ENCODE assay signal across 9 cellular contexts in the genomic region with DNA sequence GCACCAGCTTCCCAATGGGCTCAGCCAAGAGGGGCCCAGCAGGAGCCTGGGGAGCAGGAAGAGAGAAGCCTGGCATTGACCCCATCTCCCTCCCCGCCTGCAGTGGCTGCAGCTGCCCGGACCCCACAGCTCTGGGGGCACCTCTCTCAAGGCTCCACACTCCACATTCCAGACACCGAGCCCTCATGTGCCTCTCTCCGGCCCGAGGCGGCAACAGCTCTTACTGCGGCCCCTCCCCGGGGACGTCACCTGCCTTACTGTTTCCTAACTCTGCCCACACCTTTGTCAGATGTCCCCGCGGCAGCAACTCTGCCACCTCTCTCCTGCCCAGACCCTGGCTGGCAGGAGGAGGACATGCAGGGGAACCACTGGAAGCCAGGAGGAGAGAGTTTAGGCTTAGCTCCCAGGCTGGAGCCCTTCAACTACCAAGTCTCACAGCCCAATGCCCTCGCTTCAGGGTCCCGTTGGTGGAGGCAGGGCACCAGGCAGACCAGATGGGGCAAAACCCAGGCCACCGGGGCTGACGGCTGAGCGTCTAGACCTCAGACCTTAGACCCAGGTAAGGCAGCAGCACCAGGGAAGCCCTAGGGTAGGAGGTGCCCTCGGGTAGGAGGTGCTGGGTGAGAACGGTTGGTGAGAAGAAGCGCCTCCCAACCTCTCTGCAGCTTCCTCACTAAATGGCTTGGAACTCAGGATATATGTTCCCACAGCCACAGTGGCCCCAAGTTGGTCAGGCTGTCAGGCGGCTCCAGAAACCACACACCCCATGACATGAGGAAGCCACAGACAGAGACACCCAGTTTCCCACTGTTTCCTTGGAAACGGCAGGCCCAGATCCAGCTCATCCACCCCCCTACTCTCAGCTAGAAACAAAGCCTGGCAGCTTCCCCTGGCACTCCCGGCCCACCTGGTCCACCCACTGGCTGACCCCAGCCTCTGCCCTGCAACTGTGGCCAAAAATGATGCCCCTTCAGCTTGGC. TPM values are rescaled to one million over a fixed set of nuclear protein-coding genes. Genes with fewer than 3 reads are reported as not detected.
DNase-seq lines count a peak whose midpoint lies in the region; ATAC-seq and TF ChIP-seq lines count a peak whose summit lies in the region.
"Had no signal": no experiment of that assay in that cellular context is flagged by ENCODE, and none has a peak within 500 bp of the region (broad histone marks: within the 10 kb centered on the region; RNA-seq: fewer than 3 reads in every experiment).

No MANE protein-coding gene starts in this region.

- TF ChIP-seq RAD21 in neural cell (conservative IDR thresholded peaks at IDR 0.05): no peak

- H2AFZ ChIP-seq in KMS-11 (ENCODE audit: low read depth) (peak overlapping the region; percentile 99; the same call in 1 of the 2 replicates), neural cell (ENCODE audit: low read depth, low read length) (no peak overlapping the region)

- H3K9me2 ChIP-seq in neural cell (ENCODE audit: insufficient read depth, low read length): no peaks in the 10 kb centered on the region

- TF ChIP-seq EP300 in neural cell (conservative IDR thresholded peaks at IDR 0.05; ENCODE audit: poor library complexity, severe bottlenecking): no peak

- H3K9me3 ChIP-seq in BLaER1 treated with 17β-estradiol and CSF1 and Interleukin-3, amounts not matched to agents 10 nM and 100 nM (replicated peaks in 1 of 11): no peaks in the 10 kb centered on the region; a peak in 1 of 22 replicates
- H3K9me3 ChIP-seq in neural cell (ENCODE audit: low read length): no peaks in the 10 kb centered on the region

- ATAC-seq in foreskin keratinocyte (no peak), HG02938 (IDR thresholded peaks at IDR 0.05; ENCODE audit: unreplicated experiment) (no peak)

- peak overlapping the region; percentile 90 to 98 (median 93); a peak in 18 of 22 replicates for H3K9ac ChIP-seq in BLaER1 treated with 17β-estradiol and CSF1 and Interleukin-3, amounts not matched to agents 10 nM and 100 nM
- H3K9ac ChIP-seq in KMS-11 (no peak overlapping the region), neural cell (ENCODE audit: low read length) (peak overlapping the region; percentile 92)

- DNase-seq in cerebellar cortex (ENCODE audit: low spot score): peak; percentile 14
- no peak for DNase-seq in NCI-H1436 treated with DMSO at 0.1 percent for 48 hours (lab: John Stamatoyannopoulos, UW)
- no peak for DNase-seq in activated CD4-positive, CD25-positive, alpha-beta regulatory T cell (lab: John Stamatoyannopoulos, UW)
- no peak for DNase-seq in foreskin keratinocyte
- DNase-seq: OCI-M1 had no signal

- peaks cover 0 to 10% (median 5%) of the 10 kb centered on the region in 11 experiments; a peak in 5 of 22 replicates for H3K27me3 ChIP-seq in BLaER1 treated with 17β-estradiol and CSF1 and Interleukin-3, amounts not matched to agents 10 nM and 100 nM
- H3K27me3 ChIP-seq in KMS-11 (ENCODE audit: insufficient read depth, low read depth): no peaks in the 10 kb centered on the region
- H3K27me3 ChIP-seq in neural cell (ENCODE audit: insufficient read depth, low read depth, low read length): peaks cover 23% of the 10 kb centered on the region
- peaks cover 27% of the 10 kb centered on the region for H3K27me3 ChIP-seq in foreskin keratinocyte

- H3K79me2 ChIP-seq in KMS-11 (ENCODE audit: insufficient read depth, low read depth) (no peaks in the 10 kb centered on the region), neural cell (replicated peaks; ENCODE audit: insufficient read depth, low read length) (no peaks in the 10 kb centered on the region)

- H4K20me1 ChIP-seq in BLaER1 treated with 17β-estradiol and CSF1 and Interleukin-3, amounts not matched to agents 10 nM and 100 nM: no peaks in the 10 kb centered on the region
- no peaks in the 10 kb centered on the region for H4K20me1 ChIP-seq in KMS-11 (ENCODE audit: insufficient read depth)
- H4K20me1 ChIP-seq in neural cell (ENCODE audit: insufficient read depth): no peaks in the 10 kb centered on the region

- H3K4me3 ChIP-seq in BLaER1 treated with 17β-estradiol and CSF1 and Interleukin-3, amounts not matched to agents 10 nM and 100 nM: peak overlapping the region in 9 of 10 experiments; percentile 66 to 88 (median 77); a peak in 13 of 20 replicates
- H3K4me3 ChIP-seq in KMS-11 (IDR thresholded peaks at IDR 0.05; ENCODE audit: insufficient read depth, low read depth, low read length): no peak overlapping the region
- H3K4me3 ChIP-seq in neural cell (ENCODE audit: low read length): peak overlapping the region; percentile 89

- no peaks in the 10 kb centered on the region for H3K36me3 ChIP-seq in BLaER1 treated with 17β-estradiol and CSF1 and Interleukin-3, amounts not matched to agents 10 nM and 100 nM
- H3K36me3 ChIP-seq in KMS-11 (ENCODE audit: insufficient read depth) (no peaks in the 10 kb centered on the region), neural cell (ENCODE audit: insufficient read depth, low read length) (no peaks in the 10 kb centered on the region)

- H3F3A ChIP-seq in neural cell (ENCODE audit: insufficient read depth, low read length, poor library complexity, severe bottlenecking): no peaks in the 10 kb centered on the region

- no peak for TF ChIP-seq CTCF in KMS-11 (conservative IDR thresholded peaks at IDR 0.05; ENCODE audit: low read depth, low read length)
- TF ChIP-seq CTCF in neural cell (IDR thresholded peaks at IDR 0.05; ENCODE audit: poor library complexity, severe bottlenecking): no peak
- TF ChIP-seq CTCF in foreskin keratinocyte (conservative IDR thresholded peaks at IDR 0.05): no peak

- peak overlapping the region; percentile 80 to 99 (median 97) for H3K4me2 ChIP-seq in BLaER1 treated with 17β-estradiol and CSF1 and Interleukin-3, amounts not matched to agents 10 nM and 100 nM
- H3K4me2 ChIP-seq in KMS-11: no peak overlapping the region
- H3K4me2 ChIP-seq in neural cell (ENCODE audit: low read length): no peak overlapping the region

- H3K4me1 ChIP-seq in BLaER1 treated with 17β-estradiol and CSF1 and Interleukin-3, amounts not matched to agents 10 nM and 100 nM: peaks cover 46 to 67% (median 62%) of the 10 kb centered on the region in 10 experiments
- H3K4me1 ChIP-seq in KMS-11 (ENCODE audit: low read depth, poor library complexity, severe bottlenecking) (peaks cover 10% of the 10 kb centered on the region), foreskin keratinocyte (no peaks in the 10 kb centered on the region)

- H3K27ac ChIP-seq in BLaER1 treated with 17β-estradiol and CSF1 and Interleukin-3, amounts not matched to agents 10 nM and 100 nM: peak overlapping the region in 10 of 11 experiments; percentile 89 to 98 (median 94); a peak in 20 of 22 replicates
- H3K27ac ChIP-seq in KMS-11: no peak overlapping the region
- H3K27ac ChIP-seq in neural cell (ENCODE audit: low read length): no peak overlapping the region
- no peak overlapping the region for H3K27ac ChIP-seq in foreskin keratinocyte

TF ChIP-seq in neural cell, 6 proteins besides CTCF, POLR2A, EP300 and RAD21:
- TF ChIP-seq, protein P1, sequence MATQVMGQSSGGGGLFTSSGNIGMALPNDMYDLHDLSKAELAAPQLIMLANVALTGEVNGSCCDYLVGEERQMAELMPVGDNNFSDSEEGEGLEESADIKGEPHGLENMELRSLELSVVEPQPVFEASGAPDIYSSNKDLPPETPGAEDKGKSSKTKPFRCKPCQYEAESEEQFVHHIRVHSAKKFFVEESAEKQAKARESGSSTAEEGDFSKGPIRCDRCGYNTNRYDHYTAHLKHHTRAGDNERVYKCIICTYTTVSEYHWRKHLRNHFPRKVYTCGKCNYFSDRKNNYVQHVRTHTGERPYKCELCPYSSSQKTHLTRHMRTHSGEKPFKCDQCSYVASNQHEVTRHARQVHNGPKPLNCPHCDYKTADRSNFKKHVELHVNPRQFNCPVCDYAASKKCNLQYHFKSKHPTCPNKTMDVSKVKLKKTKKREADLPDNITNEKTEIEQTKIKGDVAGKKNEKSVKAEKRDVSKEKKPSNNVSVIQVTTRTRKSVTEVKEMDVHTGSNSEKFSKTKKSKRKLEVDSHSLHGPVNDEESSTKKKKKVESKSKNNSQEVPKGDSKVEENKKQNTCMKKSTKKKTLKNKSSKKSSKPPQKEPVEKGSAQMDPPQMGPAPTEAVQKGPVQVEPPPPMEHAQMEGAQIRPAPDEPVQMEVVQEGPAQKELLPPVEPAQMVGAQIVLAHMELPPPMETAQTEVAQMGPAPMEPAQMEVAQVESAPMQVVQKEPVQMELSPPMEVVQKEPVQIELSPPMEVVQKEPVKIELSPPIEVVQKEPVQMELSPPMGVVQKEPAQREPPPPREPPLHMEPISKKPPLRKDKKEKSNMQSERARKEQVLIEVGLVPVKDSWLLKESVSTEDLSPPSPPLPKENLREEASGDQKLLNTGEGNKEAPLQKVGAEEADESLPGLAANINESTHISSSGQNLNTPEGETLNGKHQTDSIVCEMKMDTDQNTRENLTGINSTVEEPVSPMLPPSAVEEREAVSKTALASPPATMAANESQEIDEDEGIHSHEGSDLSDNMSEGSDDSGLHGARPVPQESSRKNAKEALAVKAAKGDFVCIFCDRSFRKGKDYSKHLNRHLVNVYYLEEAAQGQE (IDR thresholded peaks at IDR 0.05; ENCODE audit: borderline replicate concordance): no peak
- TF ChIP-seq POLR2AphosphoS5 (IDR thresholded peaks at IDR 0.05) (no peak), SMC3 (conservative IDR thresholded peaks at IDR 0.05; ENCODE audit: poor library complexity) (no peak), MXI1 (conservative IDR thresholded peaks at IDR 0.05; ENCODE audit: poor library complexity, severe bottlenecking) (no peak), TAF1 (IDR thresholded peaks at IDR 0.05; ENCODE audit: low read depth) (no peak), EZH2 (IDR thresholded peaks at IDR 0.05; ENCODE audit: borderline replicate concordance, insufficient read depth, low read length, poor library complexity, severe bottlenecking) (no peak)

RNA-seq across cellular contexts. Expression of a gene that starts 13.3 kb away (rescaled TPM):
- polyA plus RNA-seq in neural cell (not detected in 2 replicates), foreskin keratinocyte (0.54 and 0.55 TPM in 2 replicates)
- polyA minus RNA-seq in neural cell: not detected in 2 replicates
- 0.63 and 0.65 TPM in 2 replicates for total RNA-seq in foreskin keratinocyte

RNA-seq across cellular contexts. Expression of a gene that starts 59.8 kb away (rescaled TPM):
- polyA plus RNA-seq in neural cell (0.05 and 0.06 TPM in 2 replicates), foreskin keratinocyte (not detected in 2 replicates)
- polyA minus RNA-seq in neural cell: 0.12 and 0.24 TPM in 2 replicates
- total RNA-seq in foreskin keratinocyte: 0.03 TPM in 1 of 2 replicates, not detected in the other

Comparison
In these comparisons a context has a peak if more than half of its experiments do, and no peak if none do; other contexts are left out.
1. H3K27ac ChIP-seq: peak in BLaER1 treated with 17β-estradiol and CSF1 and Interleukin-3, amounts not matched to agents 10 nM and 100 nM (10 of 11); none in KMS-11 (single experiment), neural cell (single experiment) and foreskin keratinocyte (single experiment).
2. H3K4me2 ChIP-seq: peak in BLaER1 treated with 17β-estradiol and CSF1 and Interleukin-3, amounts not matched to agents 10 nM and 100 nM (11 of 11); none in KMS-11 (single experiment) and neural cell (single experiment).